ENCODE assay signal across 8 cellular contexts in the genomic region with DNA sequence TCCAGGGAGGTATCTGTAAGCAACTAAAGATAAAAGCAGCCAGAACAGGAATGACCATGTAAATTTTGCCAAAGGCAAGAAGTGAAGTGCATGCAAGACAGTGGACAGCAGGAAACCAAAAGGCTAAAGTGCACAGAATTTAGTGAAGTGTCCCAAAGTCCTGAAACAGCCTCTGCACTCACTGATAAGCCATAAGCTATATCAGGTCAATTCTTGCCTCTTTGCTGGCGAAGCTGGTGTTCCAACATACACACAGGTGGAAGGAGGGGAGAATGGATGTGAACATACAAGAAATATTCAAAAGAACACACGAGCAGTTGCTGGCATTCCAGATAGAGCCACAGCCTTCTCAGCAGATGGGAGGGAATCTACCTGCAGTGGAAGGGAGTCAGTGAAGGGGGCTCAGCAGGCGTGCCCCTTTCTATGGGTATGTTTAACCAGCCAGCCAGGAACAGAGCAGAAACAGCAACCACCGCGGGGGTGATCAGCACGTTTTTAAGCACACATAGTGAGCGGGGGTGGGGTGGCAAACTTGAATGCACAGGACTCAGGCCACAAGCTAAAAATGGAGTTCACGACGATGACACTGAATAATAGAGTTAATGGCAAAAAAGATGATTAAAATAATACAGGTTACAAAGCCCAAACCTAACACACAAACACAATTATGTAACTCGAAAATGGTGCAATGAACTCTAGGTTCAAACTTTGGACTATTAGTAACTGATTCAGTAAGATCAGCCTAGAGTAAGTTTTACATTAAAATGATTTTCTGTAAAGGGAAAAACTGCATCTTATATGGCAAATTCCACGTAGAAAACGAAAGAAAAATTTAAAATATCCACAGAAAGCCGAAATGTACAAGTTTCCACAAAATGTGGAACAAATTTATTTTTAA. TPM values are rescaled to one million over a fixed set of nuclear protein-coding genes. Genes with fewer than 3 reads are reported as not detected.
DNase-seq lines count a peak whose midpoint lies in the region; ATAC-seq and TF ChIP-seq lines count a peak whose summit lies in the region.

No MANE protein-coding gene starts in this region.

- DNase-seq in A673 (ENCODE audit: low spot score) (peak; percentile 42), HK-2 (ENCODE audit: unreplicated experiment) (peak; percentile 24), erythroblast (lab: John Stamatoyannopoulos, UW) (peak; percentile 71 to 78), aorta (peak in 1 of 2 donors; percentile 54), DMS153 (lab: John Stamatoyannopoulos, UW) (no peak), NCI-H128 (lab: John Stamatoyannopoulos, UW; ENCODE audit: unreplicated experiment) (no peak)
- DNase-seq in activated CD4-positive, alpha-beta T cell treated with anti-CD3 and anti-CD28 coated beads, Interleukin-2, amount 10 ng/mL, durations not matched to agents 7 days and 5 days = peak; percentile 37

- peaks cover 31% of the 10 kb centered on the region for H3K4me1 Mint-ChIP-seq in activated CD4-positive, alpha-beta T cell treated with anti-CD3 and anti-CD28 coated beads, Interleukin-2, amount 10 ng/mL, durations not matched to agents 7 days and 5 days
- peaks cover 29% of the 10 kb centered on the region for H3K4me1 Mint-ChIP-seq in nephron

- no peak for TF ChIP-seq CTCF in A673 (conservative IDR thresholded peaks at IDR 0.05; ENCODE audit: low read depth, low read length)
- no peak for TF ChIP-seq CTCF in nephron (IDR thresholded peaks at IDR 0.05; ENCODE audit: unreplicated experiment in 3 of 3)

- H3K4me3 Mint-ChIP-seq in activated CD4-positive, alpha-beta T cell treated with anti-CD3 and anti-CD28 coated beads, Interleukin-2, amount 10 ng/mL, durations not matched to agents 7 days and 5 days = peak overlapping the region; percentile 85
- peak overlapping the region; percentile 88 to 94 (median 92) for H3K4me3 Mint-ChIP-seq in nephron

- no peak for TF ChIP-seq POLR2A in erythroblast (IDR thresholded peaks at IDR 0.05; ENCODE audit: low read length)

- peak overlapping the region; percentile 93 for H3K27ac Mint-ChIP-seq in activated CD4-positive, alpha-beta T cell treated with anti-CD3 and anti-CD28 coated beads, Interleukin-2, amount 10 ng/mL, durations not matched to agents 7 days and 5 days
- H3K27ac Mint-ChIP-seq in nephron = peak overlapping the region; percentile 52 to 86 (median 74)

- peak overlapping the region; percentile 45 for H3K27ac ChIP-seq in A673 (ENCODE audit: low read depth, low read length, poor library complexity, severe bottlenecking)
- peak overlapping the region in 1 of 2 donors; percentile 25 for H3K27ac ChIP-seq in aorta (ENCODE audit: low read depth in 1 of 2, low read length in 2 of 2)

- H3K4me1 ChIP-seq in A673 (ENCODE audit: insufficient read depth, low read length, poor library complexity, severe bottlenecking) (no peaks in the 10 kb centered on the region), aorta (ENCODE audit: control insufficient read depth in 1 of 2, insufficient read depth in 2 of 2, low read length in 2 of 2) (peaks cover 0 to 2% of the 10 kb centered on the region in 2 donors)

- peaks cover 33% of the 10 kb centered on the region for H3K36me3 Mint-ChIP-seq in activated CD4-positive, alpha-beta T cell treated with anti-CD3 and anti-CD28 coated beads, Interleukin-2, amount 10 ng/mL, durations not matched to agents 7 days and 5 days (ENCODE audit: low read depth)
- peaks cover 37% of the 10 kb centered on the region for H3K36me3 Mint-ChIP-seq in nephron (ENCODE audit: low read depth)

- POLR2A ChIA-PET in A673 (lab: Charles Lee; ENCODE audit: low non-redundant PET) = no interaction called here
- POLR2A ChIA-PET in activated CD4-positive, alpha-beta T cell treated with anti-CD3 and anti-CD28 coated beads, Interleukin-2, amount 10 ng/mL, durations not matched to agents 7 days and 5 days (lab: Charles Lee) = no interaction called here

- H3K36me3 ChIP-seq in A673 (ENCODE audit: insufficient read depth, low read length, poor library complexity, severe bottlenecking) (peaks cover 16% of the 10 kb centered on the region), aorta (ENCODE audit: control insufficient read depth in 1 of 2, insufficient read depth in 2 of 2, low read length in 1 of 2) (peaks cover 0 to 3% of the 10 kb centered on the region in 2 donors)

- H3K4me3 ChIP-seq in A673 (ENCODE audit: low read depth, low read length, poor library complexity, severe bottlenecking) = peak overlapping the region; percentile 74
- H3K4me3 ChIP-seq in aorta (ENCODE audit: low read length in 2 of 2) = peak overlapping the region; percentile 29 to 60

- no TSS peak for BruUV-seq in A673 (replicated peaks; lab: Mats Ljungman, UMichigan)

- H3K9me3 ChIP-seq in A673 (ENCODE audit: low read depth, low read length, poor library complexity, severe bottlenecking) (no peaks in the 10 kb centered on the region), aorta (ENCODE audit: control insufficient read depth, low read length) (no peaks in the 10 kb centered on the region)

- intact Hi-C loops in A673 (cut with micrococcal nuclease; ENCODE audit: unreplicated experiment) (no loop called here), aorta (cut with DNase I) (no loop called here)

- 6 to 9% methylated on average over 13 of the region's 13 CpGs for WGBS in aorta, 2 donors

- H3K27me3 Mint-ChIP-seq in activated CD4-positive, alpha-beta T cell treated with anti-CD3 and anti-CD28 coated beads, Interleukin-2, amount 10 ng/mL, durations not matched to agents 7 days and 5 days = no peaks in the 10 kb centered on the region
- H3K27me3 Mint-ChIP-seq in nephron (ENCODE audit: low read depth) = peaks cover 4% of the 10 kb centered on the region

- H3K27me3 ChIP-seq in A673 (replicated peaks; ENCODE audit: insufficient read depth, low read depth, low read length, poor library complexity) = no peaks in the 10 kb centered on the region
- H3K27me3 ChIP-seq in aorta (ENCODE audit: control insufficient read depth in 1 of 2, insufficient read depth in 2 of 2, low read length in 1 of 2) = no peaks in the 10 kb centered on the region

- no peak for ATAC-seq in aorta (ENCODE audit: low FRiP score)

- CTCF ChIA-PET in A673 (lab: Charles Lee) = no interaction called here
- CTCF ChIA-PET in activated CD4-positive, alpha-beta T cell treated with anti-CD3 and anti-CD28 coated beads, Interleukin-2, amount 10 ng/mL, durations not matched to agents 7 days and 5 days (lab: Charles Lee) = interaction anchor here (1.1 to 1.2 kb wide), 2 partner anchors 113 to 120 kb away, joined by 3 to 4 read pairs; a partner anchor contains a TSS

- peaks cover 13% of the 10 kb centered on the region for H3K9me3 Mint-ChIP-seq in activated CD4-positive, alpha-beta T cell treated with anti-CD3 and anti-CD28 coated beads, Interleukin-2, amount 10 ng/mL, durations not matched to agents 7 days and 5 days
- H3K9me3 Mint-ChIP-seq in nephron = peaks cover 5% of the 10 kb centered on the region

RNA-seq across cellular contexts. Expression of a gene that starts 1.2 kb away (rescaled TPM):
- 56.3 and 70.4 TPM in 2 replicates for total RNA-seq in A673 (2021)
- 10 to 100 TPM; 25.8 to 26.3 TPM for total RNA-seq in activated CD4-positive, alpha-beta T cell treated with anti-CD3 and anti-CD28 coated beads, Interleukin-2, amount 10 ng/mL, durations not matched to agents 7 days and 5 days
- 10 to 100 TPM; 35.4 to 41.8 TPM for total RNA-seq in aorta
- 10 to 100 TPM; 34.3 to 47.9 TPM for polyA plus RNA-seq in aorta

RNA-seq across cellular contexts. Expression of a gene that starts 55.3 kb away (rescaled TPM):
- not detected in 2 replicates for total RNA-seq in A673 (2021)
- total RNA-seq in activated CD4-positive, alpha-beta T cell treated with anti-CD3 and anti-CD28 coated beads, Interleukin-2, amount 10 ng/mL, durations not matched to agents 7 days and 5 days = not detected
- not detected for total RNA-seq in aorta
- not detected for polyA plus RNA-seq in aorta

Comparison
In these comparisons a context has a peak if more than half of its experiments do, and no peak if none do; other contexts are left out.
1. DNase-seq: peak in A673 (single experiment), HK-2 (single experiment), activated CD4-positive, alpha-beta T cell treated with anti-CD3 and anti-CD28 coated beads, Interleukin-2, amount 10 ng/mL, durations not matched to agents 7 days and 5 days (single experiment) and erythroblast (2 of 2); none in DMS153 (single experiment) and NCI-H128 (single experiment).